18 cellular contexts compared by ENCODE assay signal in genomic region chr1:113307771-113308451, GRCh38.
A peak's percentile ranks its signal among the peaks of the same experiment; 100 is the strongest.
DNase-seq lines count a peak whose midpoint lies in the region; ATAC-seq and TF ChIP-seq lines count a peak whose summit lies in the region.
"Had no signal": no experiment of that assay in that cellular context is flagged by ENCODE, and none has a peak within 500 bp of the region (broad histone marks: within the 10 kb centered on the region; RNA-seq: fewer than 3 reads in every experiment).

No MANE protein-coding gene starts in this region.

- TF ChIP-seq CTCF in cardiac fibroblast (IDR thresholded peaks at IDR 0.05; ENCODE audit: low read depth, low read length) (no peak), kidney epithelial cell (IDR thresholded peaks at IDR 0.05; ENCODE audit: insufficient read depth, low read length, poor library complexity, severe bottlenecking) (no peak), nephron progenitor cell (IDR thresholded peaks at IDR 0.05) (no peak)

- H3K4me3 ChIP-seq in cardiac fibroblast (replicated peaks in 1 of 2; ENCODE audit: low read depth in 2 of 2, low read length in 2 of 2) = no peak overlapping the region
- H3K4me3 ChIP-seq in kidney epithelial cell (ENCODE audit: low read depth, low read length) = no peak overlapping the region
- no peak overlapping the region for H3K4me3 ChIP-seq in aorta (ENCODE audit: low read length in 2 of 2)
- H3K4me3 ChIP-seq: adrenal gland, dorsolateral prefrontal cortex, HAP-1 had no signal

- H3K36me3 ChIP-seq in kidney epithelial cell (ENCODE audit: control insufficient read depth, insufficient read depth, low read length) (no peaks in the 10 kb centered on the region), aorta (ENCODE audit: control insufficient read depth in 1 of 2, insufficient read depth in 2 of 2, low read length in 1 of 2) (no peaks in the 10 kb centered on the region)
- H3K36me3 ChIP-seq: adrenal gland, HAP-1, neutrophil had no signal

- WGBS in aorta, 2 donors = 63 to 64% methylated on average over 4 of the region's 4 CpGs

- intact Hi-C loops in aorta (cut with DNase I) = no loop called here

- no peak overlapping the region for H3K27ac Mint-ChIP-seq in nephron progenitor cell
- H3K27ac Mint-ChIP-seq: activated CD4-positive, alpha-beta T cell treated with anti-CD3 and anti-CD28 coated beads, Interleukin-2, amount 10 ng/mL, durations not matched to agents 24 days and 14 days; T-helper 17 cell had no signal

- peaks cover 4% of the 10 kb centered on the region for H3K36me3 Mint-ChIP-seq in nephron progenitor cell (ENCODE audit: low read depth)

- no peak overlapping the region for H3K4me3 Mint-ChIP-seq in nephron progenitor cell
- H3K4me3 Mint-ChIP-seq: activated CD4-positive, alpha-beta T cell treated with anti-CD3 and anti-CD28 coated beads, Interleukin-2, amount 10 ng/mL, durations not matched to agents 24 days and 14 days; T-helper 17 cell had no signal

- peak; percentile 31 for DNase-seq in AG08395 (ENCODE audit: low spot score)
- DNase-seq in HT-29 (ENCODE audit: low spot score) = peak; percentile 67
- peak; percentile 64 to 68 for DNase-seq in cardiac fibroblast (ENCODE audit: low read depth in 2 of 2)
- DNase-seq in kidney epithelial cell (ENCODE audit: low read depth) = peak; percentile 62
- DNase-seq in AG08396 (ENCODE audit: low spot score) = no peak
- DNase-seq in activated T-cell treated with anti-CD3 and anti-CD28 coated beads, Interleukin-2, amount 50 U/mL, for 1 hour = no peak
- no peak for DNase-seq in aorta
- DNase-seq in nephron progenitor cell = no peak
- DNase-seq: activated CD4-positive, alpha-beta T cell treated with anti-CD3 and anti-CD28 coated beads, Interleukin-2, amount 10 ng/mL, durations not matched to agents 24 days and 14 days; adrenal gland; dorsolateral prefrontal cortex; head of caudate nucleus; Kasumi-1; NCI-H1694 treated with DMSO at 0.1 percent for 48 hours; NCI-H69; T-helper 17 cell had no signal

- no peak for ATAC-seq in aorta (ENCODE audit: low FRiP score)

- peaks cover 3% of the 10 kb centered on the region for H3K27me3 Mint-ChIP-seq in nephron progenitor cell (ENCODE audit: low read depth, poor library complexity)

- H3K9me3 Mint-ChIP-seq in nephron progenitor cell = peaks cover 9% of the 10 kb centered on the region
- H3K9me3 Mint-ChIP-seq: activated CD4-positive, alpha-beta T cell treated with anti-CD3 and anti-CD28 coated beads, Interleukin-2, amount 10 ng/mL, durations not matched to agents 24 days and 14 days had no signal

- H3K4me1 Mint-ChIP-seq in nephron progenitor cell = peaks cover 10% of the 10 kb centered on the region

- no peak overlapping the region for H3K27ac ChIP-seq in aorta (ENCODE audit: low read depth in 1 of 2, low read length in 2 of 2)
- H3K27ac ChIP-seq: adrenal gland, dorsolateral prefrontal cortex, neutrophil had no signal

- H3K27me3 ChIP-seq in kidney epithelial cell (ENCODE audit: control insufficient read depth, insufficient read depth, low read length) (no peaks in the 10 kb centered on the region), aorta (ENCODE audit: control insufficient read depth in 1 of 2, insufficient read depth in 2 of 2, low read length in 1 of 2) (no peaks in the 10 kb centered on the region)
- H3K27me3 ChIP-seq: adrenal gland, dorsolateral prefrontal cortex, neutrophil had no signal

- no peaks in the 10 kb centered on the region for H3K9me3 ChIP-seq in aorta (ENCODE audit: control insufficient read depth, low read length)
- H3K9me3 ChIP-seq: adrenal gland, HAP-1, neutrophil had no signal

- no peaks in the 10 kb centered on the region for H3K4me1 ChIP-seq in aorta (ENCODE audit: control insufficient read depth in 1 of 2, insufficient read depth in 2 of 2, low read length in 2 of 2)
- H3K4me1 ChIP-seq: adrenal gland, HAP-1 had no signal

Comparison
In these comparisons a context has a peak if more than half of its experiments do, and no peak if none do; other contexts are left out.
1. DNase-seq: peak in AG08395 (single experiment), HT-29 (single experiment), cardiac fibroblast (2 of 2) and kidney epithelial cell (single experiment); none in AG08396 (single experiment), activated T-cell treated with anti-CD3 and anti-CD28 coated beads, Interleukin-2, amount 50 U/mL, for 1 hour (single experiment), aorta (0 of 2) and nephron progenitor cell (single experiment).